In genomic region chr3:25789209-25789595, GRCh38 we compare ENCODE assay signal across 8 cellular contexts. TPM values are rescaled to one million over a fixed set of nuclear protein-coding genes. Genes with fewer than 3 reads are reported as not detected.
DNase-seq lines count a peak whose midpoint lies in the region; ATAC-seq and TF ChIP-seq lines count a peak whose summit lies in the region.

No MANE protein-coding gene starts in this region.

- CTCF ChIA-PET in WTC11 (lab: Charles Lee): no interaction called here

- no peaks in the 10 kb centered on the region for H3K9me2 ChIP-seq in GM23338 (ENCODE audit: insufficient read depth)

- H3K79me2 ChIP-seq in GM23338 (replicated peaks; ENCODE audit: insufficient read depth): no peaks in the 10 kb centered on the region

- H3K4me3 Mint-ChIP-seq in GM23338 (peak overlapping the region; percentile 81), WTC11 (peak overlapping the region; percentile 73), glutamatergic neuron (ENCODE audit: unreplicated experiment) (peak overlapping the region; percentile 97)

- no peak for DNase-seq in GM23338 (ENCODE audit: low spot score)
- DNase-seq in WTC11 (ENCODE audit: low spot score): no peak
- no peak for DNase-seq in glutamatergic neuron
- DNase-seq in SW480 (ENCODE audit: low spot score): no peak
- no peak for DNase-seq in NCI-H2196 (lab: John Stamatoyannopoulos, UW; ENCODE audit: unreplicated experiment)

- H3K9me3 Mint-ChIP-seq in GM23338 (no peaks in the 10 kb centered on the region; the same call in 2 of the 3 replicates), WTC11 (no peaks in the 10 kb centered on the region; the same call in 1 of the 2 replicates), glutamatergic neuron (ENCODE audit: unreplicated experiment) (no peaks in the 10 kb centered on the region)

- no peaks in the 10 kb centered on the region for H4K20me1 ChIP-seq in GM23338 (replicated peaks; ENCODE audit: insufficient read depth)

- ATAC-seq in GM23338 (no peak), WTC11 (no peak), HG03095 (IDR thresholded peaks at IDR 0.05; ENCODE audit: unreplicated experiment) (no peak), HG02852 (IDR thresholded peaks at IDR 0.05; ENCODE audit: unreplicated experiment) (no peak)

- H3F3A ChIP-seq in GM23338 (replicated peaks; ENCODE audit: low read depth): no peaks in the 10 kb centered on the region

- POLR2A ChIA-PET in WTC11 (lab: Charles Lee): no interaction called here

- H3K4me1 Mint-ChIP-seq in GM23338 (peaks cover 36% of the 10 kb centered on the region), WTC11 (peaks cover 54% of the 10 kb centered on the region), glutamatergic neuron (ENCODE audit: low read depth, unreplicated experiment) (peaks cover 7% of the 10 kb centered on the region)

- H3K27ac Mint-ChIP-seq in GM23338 (peak overlapping the region; percentile 98; the same call in 1 of the 2 replicates), WTC11 (peak overlapping the region; percentile 96), glutamatergic neuron (ENCODE audit: unreplicated experiment) (peak overlapping the region; percentile 43)

- H3K27me3 Mint-ChIP-seq in GM23338 (ENCODE audit: insufficient read depth, low read depth, poor library complexity): peaks cover 8% of the 10 kb centered on the region
- H3K27me3 Mint-ChIP-seq in WTC11 (ENCODE audit: low read depth): peaks cover 7% of the 10 kb centered on the region
- H3K27me3 Mint-ChIP-seq in glutamatergic neuron (ENCODE audit: unreplicated experiment): peaks cover 2% of the 10 kb centered on the region

- H3K27ac ChIP-seq in GM23338 (ENCODE audit: low read depth) (peak overlapping the region; percentile 70; the same call in 1 of the 2 replicates), skin epidermis (peak overlapping the region in 16 of 21 experiments; percentile 65 to 88 (median 81))

- no peaks in the 10 kb centered on the region for H3K36me3 ChIP-seq in GM23338 (ENCODE audit: insufficient read depth)

- peaks cover 17% of the 10 kb centered on the region for H3K4me1 ChIP-seq in GM23338 (ENCODE audit: insufficient read depth)

- H3K27me3 ChIP-seq in GM23338 (ENCODE audit: insufficient read depth): peaks cover 6% of the 10 kb centered on the region; the same call in 1 of the 2 replicates

- TF ChIP-seq CTCF in GM23338 (conservative IDR thresholded peaks at IDR 0.05; ENCODE audit: low read depth in 2 of 2): no peak
- no peak for TF ChIP-seq CTCF in WTC11 (IDR thresholded peaks at IDR 0.05)
- no peak for TF ChIP-seq CTCF in glutamatergic neuron (IDR thresholded peaks at IDR 0.05; ENCODE audit: partially characterized antibody, unreplicated experiment)

- peak overlapping the region; percentile 75; the same call in 1 of the 2 replicates for H2AFZ ChIP-seq in GM23338

- peak overlapping the region; percentile 66 for H3K4me3 ChIP-seq in GM23338
- H3K4me3 ChIP-seq in skin epidermis: peak overlapping the region; percentile 51 to 71 (median 55)

- H3K4me2 ChIP-seq in GM23338: peak overlapping the region; percentile 84

- H3K36me3 Mint-ChIP-seq in GM23338 (ENCODE audit: low read depth): no peaks in the 10 kb centered on the region
- H3K36me3 Mint-ChIP-seq in WTC11: no peaks in the 10 kb centered on the region
- no peaks in the 10 kb centered on the region for H3K36me3 Mint-ChIP-seq in glutamatergic neuron (ENCODE audit: unreplicated experiment)

TF ChIP-seq in GM23338, 12 proteins besides CTCF, POLR2A, EP300 and RAD21 (continues in another document):
- TF ChIP-seq NANOG (IDR thresholded peaks at IDR 0.05; ENCODE audit: borderline replicate concordance): no peak
- no peak for TF ChIP-seq JUNB (IDR thresholded peaks at IDR 0.05; ENCODE audit: unreplicated experiment)
- TF ChIP-seq POLR2AphosphoS5 (IDR thresholded peaks at IDR 0.05; ENCODE audit: low read depth): no peak
- TF ChIP-seq STAT1 (IDR thresholded peaks at IDR 0.05; ENCODE audit: unreplicated experiment): no peak
- TF ChIP-seq CREB1 (CRISPR knock-in tag; IDR thresholded peaks at IDR 0.05; ENCODE audit: low read depth): no peak

TF ChIP-seq in WTC11, 78 proteins besides CTCF, POLR2A, EP300 and RAD21 (continues in another document):
- no peak for TF ChIP-seq ZNF219 (CRISPR knock-in tag; IDR thresholded peaks at IDR 0.05; ENCODE audit: borderline replicate concordance)
- TF ChIP-seq CDX4 (CRISPR knock-in tag; IDR thresholded peaks at IDR 0.05; ENCODE audit: borderline replicate concordance): no peak
- no peak for TF ChIP-seq HMGA2 (CRISPR knock-in tag; IDR thresholded peaks at IDR 0.05)
- TF ChIP-seq ETV6 (CRISPR knock-in tag; IDR thresholded peaks at IDR 0.05): no peak
- TF ChIP-seq ZNF121 (CRISPR knock-in tag; IDR thresholded peaks at IDR 0.05): no peak
- TF ChIP-seq ATF6 (CRISPR knock-in tag; IDR thresholded peaks at IDR 0.05): no peak
- no peak for TF ChIP-seq NR1H2 (CRISPR knock-in tag; IDR thresholded peaks at IDR 0.05)
- TF ChIP-seq RORB (CRISPR knock-in tag; IDR thresholded peaks at IDR 0.05): no peak
- no peak for TF ChIP-seq HMGXB4 (CRISPR knock-in tag; IDR thresholded peaks at IDR 0.05)
- no peak for TF ChIP-seq ZNF232 (CRISPR knock-in tag; IDR thresholded peaks at IDR 0.05)
- TF ChIP-seq SMAD4 (CRISPR knock-in tag; IDR thresholded peaks at IDR 0.05): no peak
- no peak for TF ChIP-seq GABPB1 (CRISPR knock-in tag; IDR thresholded peaks at IDR 0.05)

RNA-seq across cellular contexts. Expression of gene OXSM, which starts 0.7 kb away (rescaled TPM):
- 2.2 and 4.6 TPM in 2 replicates for total RNA-seq in GM23338 (2014; rRNA removed; shearing (Covaris generic))
- polyA plus RNA-seq in GM23338 (2016; fragmentation: Nextera tagmentation; extraction: Ambion mirVana): 1.3 and 3.1 TPM in 2 replicates
- total RNA-seq in WTC11 (2021): 2.7 to 3.3 TPM (median 2.9 TPM) in 3 replicates
- 9.3 TPM for total RNA-seq in glutamatergic neuron (ENCODE audit: unreplicated experiment)

RNA-seq across cellular contexts. Expression of gene NGLY1, which starts 6.0 kb away (rescaled TPM):
- 34.0 and 43.5 TPM in 2 replicates for total RNA-seq in GM23338 (2014; rRNA removed; shearing (Covaris generic))
- polyA plus RNA-seq in GM23338 (2016; fragmentation: Nextera tagmentation; extraction: Ambion mirVana): 20.4 TPM in 2 replicates
- total RNA-seq in WTC11 (2021) (20.6 to 25.2 TPM (median 24.3 TPM) in 3 replicates), glutamatergic neuron (ENCODE audit: unreplicated experiment) (28.0 TPM)

Comparison
In these comparisons a context has a peak if more than half of its experiments do, and no peak if none do; other contexts are left out.
1. H3K27ac Mint-ChIP-seq: peak in every context shown above with its lines; median percentile 98 in GM23338; 96 in WTC11; 43 in glutamatergic neuron.